8 cellular contexts compared by ENCODE assay signal in the genomic region with DNA sequence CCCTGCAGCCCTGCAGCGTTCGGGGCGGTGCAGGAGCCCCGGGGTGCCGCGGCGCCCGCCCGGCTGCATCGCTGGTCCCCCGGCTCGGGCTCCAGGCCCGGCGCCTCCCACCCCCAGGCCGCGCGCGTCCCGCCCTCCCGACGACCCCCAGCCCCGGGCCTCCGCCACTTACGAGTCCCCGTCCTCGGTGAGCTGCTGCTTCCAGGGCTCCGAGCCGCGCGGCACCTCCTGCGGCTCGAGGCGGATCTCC. TPM values are rescaled to one million over a fixed set of nuclear protein-coding genes. Genes with fewer than 3 reads are reported as not detected.
DNase-seq lines count a peak whose midpoint lies in the region; ATAC-seq lines count a peak whose summit lies in the region.

No MANE protein-coding gene starts in this region.

- DNase-seq in SJCRH30, result no peak
- DNase-seq in fibroblast of peridontal ligament (ENCODE audit: extremely low read depth), result peak; percentile 29
- DNase-seq in germinal center (ENCODE audit: low spot score), result no peak
- DNase-seq in activated effector memory CD4-positive, alpha-beta T cell treated with anti-CD3 and anti-CD28 coated beads, Interleukin-2, amount 50 U/mL, for 16 hours, result no peak

- H3K27me3 ChIP-seq in SJCRH30, result no peaks in the 10 kb centered on the region
- no peaks in the 10 kb centered on the region for H3K27me3 ChIP-seq in skeletal muscle tissue (ENCODE audit: control insufficient read depth in 3 of 3, insufficient read depth in 3 of 3, low read length in 3 of 3)

- H3K27ac ChIP-seq in SJCRH30 (peak overlapping the region; percentile 81; the same call in 1 of the 2 replicates), skeletal muscle tissue (ENCODE audit: low read depth, low read length) (peak overlapping the region; percentile 97)

- no peaks in the 10 kb centered on the region for H3K9me3 ChIP-seq in SJCRH30 (replicated peaks)
- H3K9me3 ChIP-seq in skeletal muscle tissue (ENCODE audit: control insufficient read depth in 3 of 3, low read length in 3 of 3), result no peaks in the 10 kb centered on the region

- peak; percentile 12 for ATAC-seq in GM21717 (IDR thresholded peaks at IDR 0.05; ENCODE audit: unreplicated experiment)
- no peak for ATAC-seq in HG03095 (IDR thresholded peaks at IDR 0.05; ENCODE audit: unreplicated experiment)
- ATAC-seq in GM21515 (IDR thresholded peaks at IDR 0.05; ENCODE audit: unreplicated experiment), result no peak

- peaks cover 37% of the 10 kb centered on the region for H3K36me3 ChIP-seq in SJCRH30
- H3K36me3 ChIP-seq in skeletal muscle tissue (ENCODE audit: control insufficient read depth in 3 of 3, insufficient read depth in 3 of 3, low read length in 3 of 3), result peaks cover 36 to 40% (median 38%) of the 10 kb centered on the region in 3 donors

- H3K4me1 ChIP-seq in SJCRH30 (0 out of 2 replicates have a peak, but pooled peaks cover 4% of the 10 kb centered on the region), skeletal muscle tissue (ENCODE audit: control insufficient read depth in 3 of 3, insufficient read depth in 3 of 3, low read length in 3 of 3) (peaks cover 49 to 64% (median 55%) of the 10 kb centered on the region in 3 donors)

- peak overlapping the region; percentile 93 for H3K4me3 ChIP-seq in SJCRH30
- H3K4me3 ChIP-seq in skeletal muscle tissue (ENCODE audit: low read length in 3 of 3), result peak overlapping the region; percentile 70 to 95 (median 92)

- peak overlapping the region; percentile 93 to 98 (median 97) for H3K9ac ChIP-seq in skeletal muscle tissue (ENCODE audit: low read depth in 1 of 3, low read length in 3 of 3)

RNA-seq across cellular contexts. Expression of a gene that starts 0.4 kb away (rescaled TPM):
- total RNA-seq in SJCRH30 (2014; rRNA removed; shearing (Covaris generic)), result 24.5 and 25.7 TPM in 2 replicates
- total RNA-seq in skeletal muscle tissue, result 88.2 TPM
